In genomic region chr6:134822920-134823430, GRCh38 we compare ENCODE assay signal across 1 cellular context.
TF ChIP-seq lines count a peak whose summit lies in the region.

No MANE protein-coding gene starts in this region.

TF ChIP-seq in K562, 482 proteins besides CTCF, POLR2A, EP300 and RAD21 (continued from another document and continues in another):
- TF ChIP-seq, protein P1, sequence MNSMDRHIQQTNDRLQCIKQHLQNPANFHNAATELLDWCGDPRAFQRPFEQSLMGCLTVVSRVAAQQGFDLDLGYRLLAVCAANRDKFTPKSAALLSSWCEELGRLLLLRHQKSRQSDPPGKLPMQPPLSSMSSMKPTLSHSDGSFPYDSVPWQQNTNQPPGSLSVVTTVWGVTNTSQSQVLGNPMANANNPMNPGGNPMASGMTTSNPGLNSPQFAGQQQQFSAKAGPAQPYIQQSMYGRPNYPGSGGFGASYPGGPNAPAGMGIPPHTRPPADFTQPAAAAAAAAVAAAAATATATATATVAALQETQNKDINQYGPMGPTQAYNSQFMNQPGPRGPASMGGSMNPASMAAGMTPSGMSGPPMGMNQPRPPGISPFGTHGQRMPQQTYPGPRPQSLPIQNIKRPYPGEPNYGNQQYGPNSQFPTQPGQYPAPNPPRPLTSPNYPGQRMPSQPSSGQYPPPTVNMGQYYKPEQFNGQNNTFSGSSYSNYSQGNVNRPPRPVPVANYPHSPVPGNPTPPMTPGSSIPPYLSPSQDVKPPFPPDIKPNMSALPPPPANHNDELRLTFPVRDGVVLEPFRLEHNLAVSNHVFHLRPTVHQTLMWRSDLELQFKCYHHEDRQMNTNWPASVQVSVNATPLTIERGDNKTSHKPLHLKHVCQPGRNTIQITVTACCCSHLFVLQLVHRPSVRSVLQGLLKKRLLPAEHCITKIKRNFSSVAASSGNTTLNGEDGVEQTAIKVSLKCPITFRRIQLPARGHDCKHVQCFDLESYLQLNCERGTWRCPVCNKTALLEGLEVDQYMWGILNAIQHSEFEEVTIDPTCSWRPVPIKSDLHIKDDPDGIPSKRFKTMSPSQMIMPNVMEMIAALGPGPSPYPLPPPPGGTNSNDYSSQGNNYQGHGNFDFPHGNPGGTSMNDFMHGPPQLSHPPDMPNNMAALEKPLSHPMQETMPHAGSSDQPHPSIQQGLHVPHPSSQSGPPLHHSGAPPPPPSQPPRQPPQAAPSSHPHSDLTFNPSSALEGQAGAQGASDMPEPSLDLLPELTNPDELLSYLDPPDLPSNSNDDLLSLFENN (IDR thresholded peaks at IDR 0.05; ENCODE audit: low read depth in 2 of 2, low read length in 2 of 2), result no peak
- TF ChIP-seq, protein P2, sequence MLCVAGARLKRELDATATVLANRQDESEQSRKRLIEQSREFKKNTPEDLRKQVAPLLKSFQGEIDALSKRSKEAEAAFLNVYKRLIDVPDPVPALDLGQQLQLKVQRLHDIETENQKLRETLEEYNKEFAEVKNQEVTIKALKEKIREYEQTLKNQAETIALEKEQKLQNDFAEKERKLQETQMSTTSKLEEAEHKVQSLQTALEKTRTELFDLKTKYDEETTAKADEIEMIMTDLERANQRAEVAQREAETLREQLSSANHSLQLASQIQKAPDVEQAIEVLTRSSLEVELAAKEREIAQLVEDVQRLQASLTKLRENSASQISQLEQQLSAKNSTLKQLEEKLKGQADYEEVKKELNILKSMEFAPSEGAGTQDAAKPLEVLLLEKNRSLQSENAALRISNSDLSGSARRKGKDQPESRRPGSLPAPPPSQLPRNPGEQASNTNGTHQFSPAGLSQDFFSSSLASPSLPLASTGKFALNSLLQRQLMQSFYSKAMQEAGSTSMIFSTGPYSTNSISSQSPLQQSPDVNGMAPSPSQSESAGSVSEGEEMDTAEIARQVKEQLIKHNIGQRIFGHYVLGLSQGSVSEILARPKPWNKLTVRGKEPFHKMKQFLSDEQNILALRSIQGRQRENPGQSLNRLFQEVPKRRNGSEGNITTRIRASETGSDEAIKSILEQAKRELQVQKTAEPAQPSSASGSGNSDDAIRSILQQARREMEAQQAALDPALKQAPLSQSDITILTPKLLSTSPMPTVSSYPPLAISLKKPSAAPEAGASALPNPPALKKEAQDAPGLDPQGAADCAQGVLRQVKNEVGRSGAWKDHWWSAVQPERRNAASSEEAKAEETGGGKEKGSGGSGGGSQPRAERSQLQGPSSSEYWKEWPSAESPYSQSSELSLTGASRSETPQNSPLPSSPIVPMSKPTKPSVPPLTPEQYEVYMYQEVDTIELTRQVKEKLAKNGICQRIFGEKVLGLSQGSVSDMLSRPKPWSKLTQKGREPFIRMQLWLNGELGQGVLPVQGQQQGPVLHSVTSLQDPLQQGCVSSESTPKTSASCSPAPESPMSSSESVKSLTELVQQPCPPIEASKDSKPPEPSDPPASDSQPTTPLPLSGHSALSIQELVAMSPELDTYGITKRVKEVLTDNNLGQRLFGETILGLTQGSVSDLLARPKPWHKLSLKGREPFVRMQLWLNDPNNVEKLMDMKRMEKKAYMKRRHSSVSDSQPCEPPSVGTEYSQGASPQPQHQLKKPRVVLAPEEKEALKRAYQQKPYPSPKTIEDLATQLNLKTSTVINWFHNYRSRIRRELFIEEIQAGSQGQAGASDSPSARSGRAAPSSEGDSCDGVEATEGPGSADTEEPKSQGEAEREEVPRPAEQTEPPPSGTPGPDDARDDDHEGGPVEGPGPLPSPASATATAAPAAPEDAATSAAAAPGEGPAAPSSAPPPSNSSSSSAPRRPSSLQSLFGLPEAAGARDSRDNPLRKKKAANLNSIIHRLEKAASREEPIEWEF (CRISPR knock-in tag; IDR thresholded peaks at IDR 0.05), result no peak
- TF ChIP-seq THRB (CRISPR knock-in tag; conservative IDR thresholded peaks at IDR 0.05), result no peak
- TF ChIP-seq NFIX (CRISPR knock-in tag; IDR thresholded peaks at IDR 0.05; ENCODE audit: low read depth), result no peak
- no peak for TF ChIP-seq RBM34 (IDR thresholded peaks at IDR 0.05; ENCODE audit: borderline replicate concordance, insufficient read depth, low read length)
- no peak for TF ChIP-seq SIRT6 (IDR thresholded peaks at IDR 0.05; ENCODE audit: low read depth, low read length)
- TF ChIP-seq CHD7 (IDR thresholded peaks at IDR 0.05; ENCODE audit: low read depth, low read length), result no peak
- TF ChIP-seq CAMTA2 (CRISPR knock-in tag; conservative IDR thresholded peaks at IDR 0.05), result no peak
- no peak for TF ChIP-seq SMARCE1 (IDR thresholded peaks at IDR 0.05)
- no peak for TF ChIP-seq NR1H2 (CRISPR knock-in tag; IDR thresholded peaks at IDR 0.05)
- TF ChIP-seq ZNF695 (CRISPR knock-in tag; IDR thresholded peaks at IDR 0.05), result no peak
- TF ChIP-seq, protein P3, sequence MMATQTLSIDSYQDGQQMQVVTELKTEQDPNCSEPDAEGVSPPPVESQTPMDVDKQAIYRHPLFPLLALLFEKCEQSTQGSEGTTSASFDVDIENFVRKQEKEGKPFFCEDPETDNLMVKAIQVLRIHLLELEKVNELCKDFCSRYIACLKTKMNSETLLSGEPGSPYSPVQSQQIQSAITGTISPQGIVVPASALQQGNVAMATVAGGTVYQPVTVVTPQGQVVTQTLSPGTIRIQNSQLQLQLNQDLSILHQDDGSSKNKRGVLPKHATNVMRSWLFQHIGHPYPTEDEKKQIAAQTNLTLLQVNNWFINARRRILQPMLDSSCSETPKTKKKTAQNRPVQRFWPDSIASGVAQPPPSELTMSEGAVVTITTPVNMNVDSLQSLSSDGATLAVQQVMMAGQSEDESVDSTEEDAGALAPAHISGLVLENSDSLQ (IDR thresholded peaks at IDR 0.05), result 0 out of 2 replicates have a peak, but pooled peaks have one; percentile 16
- TF ChIP-seq, protein P4, sequence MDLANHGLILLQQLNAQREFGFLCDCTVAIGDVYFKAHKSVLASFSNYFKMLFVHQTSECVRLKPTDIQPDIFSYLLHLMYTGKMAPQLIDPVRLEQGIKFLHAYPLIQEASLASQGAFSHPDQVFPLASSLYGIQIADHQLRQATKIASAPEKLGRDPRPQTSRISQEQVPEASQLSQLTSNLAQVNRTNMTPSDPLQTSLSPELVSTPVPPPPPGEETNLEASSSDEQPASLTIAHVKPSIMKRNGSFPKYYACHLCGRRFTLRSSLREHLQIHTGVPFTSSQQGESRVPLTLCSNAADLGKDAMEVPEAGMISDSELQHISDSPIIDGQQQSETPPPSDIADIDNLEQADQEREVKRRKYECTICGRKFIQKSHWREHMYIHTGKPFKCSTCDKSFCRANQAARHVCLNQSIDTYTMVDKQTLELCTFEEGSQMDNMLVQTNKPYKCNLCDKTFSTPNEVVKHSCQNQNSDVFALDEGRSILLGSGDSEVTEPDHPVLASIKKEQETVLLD (IDR thresholded peaks at IDR 0.05), result no peak
- no peak for TF ChIP-seq U2AF2 (optimal IDR thresholded peaks at IDR 0.05; ENCODE audit: low read depth, low read length)
- TF ChIP-seq, protein P5, sequence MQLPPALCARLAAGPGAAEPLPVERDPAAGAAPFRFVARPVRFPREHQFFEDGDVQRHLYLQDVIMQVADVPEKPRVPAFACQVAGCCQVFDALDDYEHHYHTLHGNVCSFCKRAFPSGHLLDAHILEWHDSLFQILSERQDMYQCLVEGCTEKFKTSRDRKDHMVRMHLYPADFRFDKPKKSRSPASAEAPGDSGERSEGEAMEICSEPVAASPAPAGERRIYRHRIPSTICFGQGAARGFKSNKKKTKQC (CRISPR knock-in tag; IDR thresholded peaks at IDR 0.05), result no peak
- TF ChIP-seq BRF1 (IDR thresholded peaks at IDR 0.05; ENCODE audit: borderline replicate concordance, extremely low read depth, insufficient read length), result no peak
- TF ChIP-seq HNRNPUL1 (IDR thresholded peaks at IDR 0.05; ENCODE audit: low read length), result no peak
- no peak for TF ChIP-seq ZNF561 (CRISPR knock-in tag; conservative IDR thresholded peaks at IDR 0.05)
- TF ChIP-seq GMEB1 (CRISPR knock-in tag; IDR thresholded peaks at IDR 0.05), result no peak
- TF ChIP-seq, protein P6, sequence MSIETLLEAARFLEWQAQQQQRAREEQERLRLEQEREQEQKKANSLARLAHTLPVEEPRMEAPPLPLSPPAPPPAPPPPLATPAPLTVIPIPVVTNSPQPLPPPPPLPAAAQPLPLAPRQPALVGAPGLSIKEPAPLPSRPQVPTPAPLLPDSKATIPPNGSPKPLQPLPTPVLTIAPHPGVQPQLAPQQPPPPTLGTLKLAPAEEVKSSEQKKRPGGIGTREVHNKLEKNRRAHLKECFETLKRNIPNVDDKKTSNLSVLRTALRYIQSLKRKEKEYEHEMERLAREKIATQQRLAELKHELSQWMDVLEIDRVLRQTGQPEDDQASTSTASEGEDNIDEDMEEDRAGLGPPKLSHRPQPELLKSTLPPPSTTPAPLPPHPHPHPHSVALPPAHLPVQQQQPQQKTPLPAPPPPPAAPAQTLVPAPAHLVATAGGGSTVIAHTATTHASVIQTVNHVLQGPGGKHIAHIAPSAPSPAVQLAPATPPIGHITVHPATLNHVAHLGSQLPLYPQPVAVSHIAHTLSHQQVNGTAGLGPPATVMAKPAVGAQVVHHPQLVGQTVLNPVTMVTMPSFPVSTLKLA (conservative IDR thresholded peaks at IDR 0.05), result 0 out of 4 replicates have a peak, but pooled peaks of 1 of the 2 experiments have one; percentile 25
- TF ChIP-seq ZNF143 (CRISPR knock-in tag; IDR thresholded peaks at IDR 0.05), result no peak
